16 cellular contexts compared by ENCODE assay signal in the genomic region with DNA sequence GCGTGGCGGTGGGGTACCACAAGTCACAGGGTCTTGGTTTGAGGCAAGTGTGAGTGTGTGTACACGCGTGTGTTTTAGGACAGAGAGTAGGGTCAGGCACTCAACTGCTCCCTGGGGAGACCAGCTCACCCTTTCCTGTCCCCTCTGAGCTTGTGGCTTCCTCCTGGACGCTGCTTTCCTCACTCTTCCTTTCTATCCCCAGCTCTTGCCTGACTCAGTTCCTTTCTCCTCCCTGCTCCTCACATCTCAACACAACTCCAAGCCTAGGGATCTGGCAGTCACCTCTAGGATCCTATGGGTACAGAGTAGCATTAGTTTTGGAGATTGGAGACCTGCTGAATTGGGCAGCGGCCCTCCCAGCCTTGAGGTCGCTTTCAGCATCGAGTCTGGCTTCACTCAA. TPM values are rescaled to one million over a fixed set of nuclear protein-coding genes. Genes with fewer than 3 reads are reported as not detected.
DNase-seq lines count a peak whose midpoint lies in the region; ATAC-seq, FAIRE-seq and TF ChIP-seq lines count a peak whose summit lies in the region.
"Had no signal": no experiment of that assay in that cellular context is flagged by ENCODE, and none has a peak within 500 bp of the region (broad histone marks: within the 10 kb centered on the region; RNA-seq: fewer than 3 reads in every experiment).

No MANE protein-coding gene starts in this region.

- H3K36me3 ChIP-seq in endothelial cell of umbilical vein (ENCODE audit: control insufficient read depth in 2 of 2, extremely low read depth in 1 of 2, insufficient read depth in 2 of 2, low read length in 2 of 2) (no peaks in the 10 kb centered on the region), brain microvascular endothelial cell (replicated peaks) (peaks cover 15% of the 10 kb centered on the region)
- H3K36me3 ChIP-seq: upper lobe of right lung had no signal

- peaks cover 14% of the 10 kb centered on the region for H3K79me2 ChIP-seq in endothelial cell of umbilical vein (ENCODE audit: control insufficient read depth, insufficient read depth, low read length)

- CTCF ChIA-PET in A549 (lab: Yijun Ruan, JAX) = interaction anchor here (0.9 to 46.2 kb wide), 6 partner anchors 11 to 106 kb away, joined by 3 to 1913 read pairs (median 14); a partner anchor contains a TSS
- CTCF ChIA-PET in endothelial cell of umbilical vein (lab: Charles Lee) = interaction anchor here (0.9 to 19.7 kb wide), 5 partner anchors 12 to 106 kb away, joined by 4 to 1051 read pairs (median 6); a partner anchor contains a TSS

- H3K9me3 ChIP-seq in A549 (no peaks in the 10 kb centered on the region), endothelial cell of umbilical vein (replicated peaks; ENCODE audit: control insufficient read depth, insufficient read depth, low read length) (no peaks in the 10 kb centered on the region)
- H3K9me3 ChIP-seq: right atrium auricular region, upper lobe of right lung had no signal

- DNase-seq in A549 (ENCODE audit: low read depth in 1 of 2, low spot score in 1 of 2) (no peak), HTR-8/SVneo (ENCODE audit: insufficient read length, low spot score) (no peak), endothelial cell of umbilical vein (ENCODE audit: low read depth, low spot score) (no peak), osteocyte (ENCODE audit: extremely low spot score, unreplicated experiment) (no peak), brain microvascular endothelial cell (no peak), NCI-H187 treated with DMSO at 0.1 percent for 48 hours (lab: John Stamatoyannopoulos, UW) (no peak), NCI-H526 treated with DMSO at 0.1 percent for 48 hours (lab: John Stamatoyannopoulos, UW) (no peak)
- DNase-seq: activated naive CD4-positive, alpha-beta T cell; dorsolateral prefrontal cortex; H9; NCI-H748 treated with DMSO at 0.1 percent for 48 hours; stimulated activated CD4-positive, alpha-beta T cell treated with anti-CD3 and anti-CD28 coated beads, Interleukin-2, amount 100 ng/mL, for 24 hours; SW 1271; upper lobe of right lung had no signal

- FAIRE-seq in A549 (lab: Jason Lieb, UNC) (no peak), HTR-8/SVneo (lab: Jason Lieb, UNC) (peak; percentile 79), endothelial cell of umbilical vein (lab: Jason Lieb, UNC) (peak; percentile 81)

- TF ChIP-seq EP300 in A549 (IDR thresholded peaks at IDR 0.05) = no peak

- no peaks in the 10 kb centered on the region for H4K20me1 ChIP-seq in endothelial cell of umbilical vein (replicated peaks; ENCODE audit: control insufficient read depth, extremely low read depth, insufficient read depth, low read length)

- H3K27me3 ChIP-seq in endothelial cell of umbilical vein (ENCODE audit: control insufficient read depth in 2 of 2, insufficient read depth in 2 of 2, low read length in 2 of 2) (no peaks in the 10 kb centered on the region), brain microvascular endothelial cell (replicated peaks) (no peaks in the 10 kb centered on the region)
- H3K27me3 ChIP-seq: right atrium auricular region, upper lobe of right lung had no signal

- no peak overlapping the region for H3K9ac ChIP-seq in endothelial cell of umbilical vein (replicated peaks; ENCODE audit: extremely low read depth, insufficient read depth, low read length)

- POLR2A ChIA-PET in A549 (lab: Yijun Ruan, JAX) = interaction anchor here (0.9 to 9.3 kb wide), 4 partner anchors 10 to 22 kb away, joined by 3 to 172 read pairs (median 16); a partner anchor contains a TSS
- POLR2A ChIA-PET in endothelial cell of umbilical vein (lab: Charles Lee) = interaction anchor here (0.6 kb wide), 1 partner anchor 52 kb away, joined by 4 read pairs; no protein-coding TSS in a partner anchor

- WGBS in A549 (ENCODE audit: missing lambda C conversion rate) = 93% methylated on average over 8 of the region's 8 CpGs

- peaks cover 55% of the 10 kb centered on the region for H3K4me1 Mint-ChIP-seq in osteocyte (ENCODE audit: unreplicated experiment)

- no peaks in the 10 kb centered on the region for H3K9me3 Mint-ChIP-seq in osteocyte (ENCODE audit: unreplicated experiment)
- H3K9me3 Mint-ChIP-seq: H9 had no signal

- H3K27ac Mint-ChIP-seq in osteocyte (ENCODE audit: unreplicated experiment) = peak overlapping the region; percentile 75

- H3K4me2 ChIP-seq in A549 (peak overlapping the region; percentile 95), endothelial cell of umbilical vein (ENCODE audit: insufficient read depth, low read length) (no peak overlapping the region)

- H3K4me3 Mint-ChIP-seq in osteocyte (ENCODE audit: unreplicated experiment) = no peak overlapping the region
- H3K4me3 Mint-ChIP-seq: H9 had no signal

- intact Hi-C loops in endothelial cell of umbilical vein (cut with micrococcal nuclease) = no loop called here

- peak overlapping the region; percentile 68; the same call in 1 of the 3 replicates for H3K4me3 ChIP-seq in A549
- no peak overlapping the region for H3K4me3 ChIP-seq in endothelial cell of umbilical vein (replicated peaks in 1 of 3; ENCODE audit: insufficient read depth in 1 of 3, low read depth in 1 of 3, low read length in 3 of 3)
- H3K4me3 ChIP-seq in brain microvascular endothelial cell (ENCODE audit: low read depth, low read length) = no peak overlapping the region
- H3K4me3 ChIP-seq: dorsolateral prefrontal cortex, right atrium auricular region, upper lobe of right lung had no signal

- peaks cover 11% of the 10 kb centered on the region for H3K36me3 Mint-ChIP-seq in osteocyte (ENCODE audit: unreplicated experiment)

- H3K27me3 Mint-ChIP-seq in osteocyte (ENCODE audit: unreplicated experiment) = no peaks in the 10 kb centered on the region

- no peak overlapping the region for H2AFZ ChIP-seq in endothelial cell of umbilical vein (ENCODE audit: low read depth, low read length)

- no peak for TF ChIP-seq POLR2A in A549 (IDR thresholded peaks at IDR 0.05; ENCODE audit: low read length)
- no peak for TF ChIP-seq POLR2A in endothelial cell of umbilical vein (IDR thresholded peaks at IDR 0.05; ENCODE audit: low read depth, low read length)

- dilution Hi-C loops in endothelial cell of umbilical vein (cut with MboI; ENCODE audit: extremely low pct_ligation_motif_present, low sequenced_read_pairs) = no loop called here

- BruUV-seq in endothelial cell of umbilical vein (replicated peaks; lab: Mats Ljungman, UMichigan) = no TSS peak

- TF ChIP-seq CTCF in A549 (IDR thresholded peaks at IDR 0.05) (no peak), endothelial cell of umbilical vein (IDR thresholded peaks at IDR 0.05; ENCODE audit: extremely low read depth in 1 of 2, insufficient read depth in 1 of 2, low read depth in 1 of 2, low read length in 2 of 2) (no peak), osteocyte (IDR thresholded peaks at IDR 0.05) (no peak), brain microvascular endothelial cell (IDR thresholded peaks at IDR 0.05; ENCODE audit: low read depth, low read length, missing control alignments) (no peak)

- in situ Hi-C loops in brain microvascular endothelial cell (cut with HindIII; ENCODE audit: low pct_ligation_motif_present, low sequenced_read_pairs) = no loop called here

- H3K4me1 ChIP-seq in A549 (peaks cover 75% of the 10 kb centered on the region), endothelial cell of umbilical vein (ENCODE audit: control insufficient read depth, extremely low read depth, insufficient read depth, low read length) (peaks cover 33% of the 10 kb centered on the region)

- H3K27ac ChIP-seq in A549 = peak overlapping the region; percentile 95 to 100
- H3K27ac ChIP-seq in endothelial cell of umbilical vein (ENCODE audit: insufficient read depth, low read depth, low read length) = no peak overlapping the region
- no peak overlapping the region for H3K27ac ChIP-seq in brain microvascular endothelial cell
- H3K27ac ChIP-seq: dorsolateral prefrontal cortex, right atrium auricular region, upper lobe of right lung had no signal

- H3K9me1 ChIP-seq in endothelial cell of umbilical vein (replicated peaks; ENCODE audit: control insufficient read depth, extremely low read depth, insufficient read depth, low read length) = no peaks in the 10 kb centered on the region

- ATAC-seq in A549 = no peak
- no peak for ATAC-seq in GM21619 (IDR thresholded peaks at IDR 0.05; ENCODE audit: unreplicated experiment)
- ATAC-seq: upper lobe of right lung had no signal

- TF ChIP-seq RAD21 in A549 (conservative IDR thresholded peaks at IDR 0.05 in 1 of 2, IDR thresholded peaks at IDR 0.05 in 1 of 2) = no peak

RNA-seq across cellular contexts. Expression of a gene that starts 4.1 kb away (rescaled TPM):
- polyA plus RNA-seq in A549 (2011; rRNA removed) (23.9 and 25.8 TPM in 2 replicates), A549 (2017; fragmentation: RNase III; extraction: RNeasy Plus Mini Kit Qiagen cat#74134 plus additional on column Dnase treatment) (31.0 to 37.1 TPM (median 36.0 TPM) in 3 replicates), endothelial cell of umbilical vein (6.5 and 8.7 TPM in 2 replicates)
- polyA plus RNA-seq in A549 (2012; cell fraction: cytosol; rRNA removed) = 75.7 and 103 TPM in 2 replicates
- polyA plus RNA-seq in A549 (2012; cell fraction: nucleus; rRNA removed) = 204 and 212 TPM in 2 replicates
- polyA minus RNA-seq in A549 (2011; rRNA and poly(A)+ RNA removed) = 14.6 and 17.5 TPM in 2 replicates
- total RNA-seq in endothelial cell of umbilical vein (5.7 and 5.8 TPM in 2 replicates), osteocyte (7.2 and 7.8 TPM in 2 replicates)
- 4.3 and 4.7 TPM in 2 replicates for polyA plus RNA-seq in endothelial cell of umbilical vein (2011; cell fraction: cytosol; rRNA removed)
- 9.3 TPM in 2 replicates for polyA plus RNA-seq in endothelial cell of umbilical vein (2011; cell fraction: nucleus; rRNA removed)
- 4.2 and 6.0 TPM in 2 replicates for polyA plus RNA-seq in endothelial cell of umbilical vein (2012)
- 2.1 TPM in 2 replicates for polyA minus RNA-seq in endothelial cell of umbilical vein
- 4.3 TPM for polyA minus RNA-seq in endothelial cell of umbilical vein (2011; cell fraction: cytosol; rRNA and poly(A)+ RNA removed)
- polyA minus RNA-seq in endothelial cell of umbilical vein (2011; cell fraction: nucleus; rRNA and poly(A)+ RNA removed) = 1.4 and 1.8 TPM in 2 replicates

RNA-seq across cellular contexts. Expression of a gene that starts 15.9 kb away (rescaled TPM):
- polyA plus RNA-seq in A549 (2011; rRNA removed) = 140 and 157 TPM in 2 replicates
- 213 and 248 TPM in 2 replicates for polyA plus RNA-seq in A549 (2012; cell fraction: cytosol; rRNA removed)
- polyA plus RNA-seq in A549 (2012; cell fraction: nucleus; rRNA removed) = 283 and 303 TPM in 2 replicates
- 131 to 159 TPM (median 148 TPM) in 3 replicates for polyA plus RNA-seq in A549 (2017; fragmentation: RNase III; extraction: RNeasy Plus Mini Kit Qiagen cat#74134 plus additional on column Dnase treatment)
- 45.2 and 61.1 TPM in 2 replicates for polyA minus RNA-seq in A549 (2011; rRNA and poly(A)+ RNA removed)
- total RNA-seq in endothelial cell of umbilical vein = 50.1 and 66.9 TPM in 2 replicates
- polyA plus RNA-seq in endothelial cell of umbilical vein = 204 and 236 TPM in 2 replicates
- 136 and 153 TPM in 2 replicates for polyA plus RNA-seq in endothelial cell of umbilical vein (2011; cell fraction: cytosol; rRNA removed)
- polyA plus RNA-seq in endothelial cell of umbilical vein (2011; cell fraction: nucleus; rRNA removed) = 102 and 113 TPM in 2 replicates
- polyA plus RNA-seq in endothelial cell of umbilical vein (2012) = 113 and 160 TPM in 2 replicates
- polyA minus RNA-seq in endothelial cell of umbilical vein = 20.8 and 22.5 TPM in 2 replicates
- 9.0 TPM for polyA minus RNA-seq in endothelial cell of umbilical vein (2011; cell fraction: cytosol; rRNA and poly(A)+ RNA removed)
- polyA minus RNA-seq in endothelial cell of umbilical vein (2011; cell fraction: nucleus; rRNA and poly(A)+ RNA removed) = 16.3 and 23.4 TPM in 2 replicates
- total RNA-seq in osteocyte = 53.2 and 64.0 TPM in 2 replicates

RNA-seq across cellular contexts. Expression of a gene that starts 22.5 kb away (rescaled TPM):
- 19.0 and 19.6 TPM in 2 replicates for polyA plus RNA-seq in A549 (2011; rRNA removed)
- polyA plus RNA-seq in A549 (2012; cell fraction: cytosol; rRNA removed) = 56.6 and 74.8 TPM in 2 replicates
- polyA plus RNA-seq in A549 (2012; cell fraction: nucleus; rRNA removed) = 286 and 297 TPM in 2 replicates
- 41.6 to 43.7 TPM (median 43.0 TPM) in 3 replicates for polyA plus RNA-seq in A549 (2017; fragmentation: RNase III; extraction: RNeasy Plus Mini Kit Qiagen cat#74134 plus additional on column Dnase treatment)
- polyA minus RNA-seq in A549 (2011; rRNA and poly(A)+ RNA removed) = 12.8 and 14.6 TPM in 2 replicates
- 18.4 and 24.6 TPM in 2 replicates for total RNA-seq in endothelial cell of umbilical vein
- 22.2 and 25.5 TPM in 2 replicates for polyA plus RNA-seq in endothelial cell of umbilical vein
- 8.0 and 14.2 TPM in 2 replicates for polyA plus RNA-seq in endothelial cell of umbilical vein (2011; cell fraction: cytosol; rRNA removed)
- 93.4 and 97.2 TPM in 2 replicates for polyA plus RNA-seq in endothelial cell of umbilical vein (2011; cell fraction: nucleus; rRNA removed)
- polyA plus RNA-seq in endothelial cell of umbilical vein (2012) = 13.7 and 14.0 TPM in 2 replicates
- 8.2 and 9.1 TPM in 2 replicates for polyA minus RNA-seq in endothelial cell of umbilical vein
- polyA minus RNA-seq in endothelial cell of umbilical vein (2011; cell fraction: cytosol; rRNA and poly(A)+ RNA removed) = 6.8 TPM
- 16.2 and 18.6 TPM in 2 replicates for polyA minus RNA-seq in endothelial cell of umbilical vein (2011; cell fraction: nucleus; rRNA and poly(A)+ RNA removed)
- total RNA-seq in osteocyte = 18.5 TPM in 2 replicates

RNA-seq across cellular contexts. Expression of a gene that starts 32.4 kb away (rescaled TPM):
- polyA plus RNA-seq in A549 (2011; rRNA removed) (174 and 178 TPM in 2 replicates), A549 (2017; fragmentation: RNase III; extraction: RNeasy Plus Mini Kit Qiagen cat#74134 plus additional on column Dnase treatment) (200 to 208 TPM (median 205 TPM) in 3 replicates), endothelial cell of umbilical vein (419 and 446 TPM in 2 replicates)
- polyA plus RNA-seq in A549 (2012; cell fraction: cytosol; rRNA removed) = 405 and 423 TPM in 2 replicates
- 324 and 334 TPM in 2 replicates for polyA plus RNA-seq in A549 (2012; cell fraction: nucleus; rRNA removed)
- polyA minus RNA-seq in A549 (2011; rRNA and poly(A)+ RNA removed) = 239 and 243 TPM in 2 replicates
- total RNA-seq in endothelial cell of umbilical vein (192 and 202 TPM in 2 replicates), osteocyte (132 and 140 TPM in 2 replicates)
- 287 and 295 TPM in 2 replicates for polyA plus RNA-seq in endothelial cell of umbilical vein (2011; cell fraction: cytosol; rRNA removed)
- 126 and 127 TPM in 2 replicates for polyA plus RNA-seq in endothelial cell of umbilical vein (2011; cell fraction: nucleus; rRNA removed)
- polyA plus RNA-seq in endothelial cell of umbilical vein (2012) = 168 and 197 TPM in 2 replicates
- polyA minus RNA-seq in endothelial cell of umbilical vein = 148 and 170 TPM in 2 replicates
- polyA minus RNA-seq in endothelial cell of umbilical vein (2011; cell fraction: cytosol; rRNA and poly(A)+ RNA removed) = 131 TPM
- polyA minus RNA-seq in endothelial cell of umbilical vein (2011; cell fraction: nucleus; rRNA and poly(A)+ RNA removed) = 30.2 and 40.7 TPM in 2 replicates

RNA-seq across cellular contexts. Expression of a gene that starts 34.6 kb away (rescaled TPM):
- not detected in 2 replicates for polyA plus RNA-seq in A549 (2011; rRNA removed)
- polyA plus RNA-seq in A549 (2012; cell fraction: cytosol; rRNA removed) = 0.06 TPM in 1 of 2 replicates, not detected in the other
- polyA plus RNA-seq in A549 (2012; cell fraction: nucleus; rRNA removed) = 0.28 TPM in 1 of 2 replicates, not detected in the other
- polyA plus RNA-seq in A549 (2017; fragmentation: RNase III; extraction: RNeasy Plus Mini Kit Qiagen cat#74134 plus additional on column Dnase treatment) = 0.08 TPM in 1 of 3 replicates, not detected in the others
- polyA minus RNA-seq in A549 (2011; rRNA and poly(A)+ RNA removed) = not detected in 2 replicates
- total RNA-seq in endothelial cell of umbilical vein = not detected in 2 replicates
- not detected in 2 replicates for polyA plus RNA-seq in endothelial cell of umbilical vein
- polyA plus RNA-seq in endothelial cell of umbilical vein (2011; cell fraction: cytosol; rRNA removed) = not detected in 2 replicates
- 0.20 TPM in 1 of 2 replicates, not detected in the other for polyA plus RNA-seq in endothelial cell of umbilical vein (2011; cell fraction: nucleus; rRNA removed)
- polyA plus RNA-seq in endothelial cell of umbilical vein (2012) = 0.20 and 0.26 TPM in 2 replicates
- 1.4 TPM in 1 of 2 replicates, not detected in the other for polyA minus RNA-seq in endothelial cell of umbilical vein
- polyA minus RNA-seq in endothelial cell of umbilical vein (2011; cell fraction: cytosol; rRNA and poly(A)+ RNA removed) = not detected
- not detected in 2 replicates for polyA minus RNA-seq in endothelial cell of umbilical vein (2011; cell fraction: nucleus; rRNA and poly(A)+ RNA removed)
- not detected in 2 replicates for total RNA-seq in osteocyte

Comparison
In these comparisons a context has a peak if more than half of its experiments do, and no peak if none do; other contexts are left out.
1. H3K27ac ChIP-seq: peak in A549 (2 of 2); none in endothelial cell of umbilical vein (single experiment) and brain microvascular endothelial cell (single experiment).